In the genomic region with DNA sequence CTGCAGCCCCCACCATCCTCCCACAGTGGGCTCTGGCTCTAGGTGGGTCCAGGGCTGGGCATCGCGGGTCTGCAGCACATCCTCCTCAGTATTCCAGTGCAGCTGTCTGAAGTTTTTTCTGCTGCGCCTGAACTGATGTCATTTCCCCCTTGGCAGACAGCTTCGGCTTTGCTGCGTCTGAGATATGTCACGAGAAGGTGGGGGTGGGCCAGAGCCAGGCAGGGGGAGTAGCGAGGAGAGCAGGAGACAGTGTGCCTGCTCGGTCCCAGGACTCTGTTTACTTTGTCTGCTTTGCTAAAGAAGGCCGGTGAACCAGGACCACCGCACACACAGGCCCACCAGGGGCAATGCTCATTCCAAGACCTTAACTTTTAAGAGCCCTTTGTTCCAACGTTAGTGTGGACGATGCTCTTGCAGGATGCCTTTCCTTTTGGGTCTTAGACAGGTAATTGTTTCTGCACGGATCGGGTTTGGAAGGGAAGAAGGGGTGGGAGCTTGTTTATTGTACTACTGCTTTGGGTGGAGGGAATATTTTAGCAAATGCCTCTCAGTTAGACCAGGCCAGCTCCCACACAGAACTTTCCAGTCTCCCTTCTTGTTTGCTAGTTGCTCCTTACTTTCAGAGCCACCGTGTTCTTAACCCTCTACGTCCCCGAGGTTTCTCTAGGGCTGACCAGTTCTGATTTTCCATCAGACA, we compare ENCODE assay signal across 8 cellular contexts. TPM values are rescaled to one million over a fixed set of nuclear protein-coding genes. Genes with fewer than 3 reads are reported as not detected.
A peak's percentile ranks its signal among the peaks of the same experiment; 100 is the strongest.
DNase-seq lines count a peak whose midpoint lies in the region; ATAC-seq and TF ChIP-seq lines count a peak whose summit lies in the region.

No MANE protein-coding gene starts in this region.

- H3K4me1 Mint-ChIP-seq in activated CD8-positive, alpha-beta memory T cell treated with anti-CD3 and anti-CD28 coated beads, Interleukin-2, amount 10 ng/mL, durations not matched to agents 7 days and 5 days = peaks cover 30% of the 10 kb centered on the region

- peak overlapping the region; percentile 92 to 95 for H3K27ac ChIP-seq in ascending aorta
- peak overlapping the region; percentile 98 for H3K27ac ChIP-seq in psoas muscle

- H3K36me3 Mint-ChIP-seq in activated CD8-positive, alpha-beta memory T cell treated with anti-CD3 and anti-CD28 coated beads, Interleukin-2, amount 10 ng/mL, durations not matched to agents 7 days and 5 days = peaks cover 7% of the 10 kb centered on the region

- no peak for DNase-seq in activated CD8-positive, alpha-beta memory T cell treated with anti-CD3 and anti-CD28 coated beads, Interleukin-2, amount 10 ng/mL, durations not matched to agents 7 days and 5 days
- DNase-seq in activated CD8-positive, alpha-beta memory T cell treated with anti-CD3 and anti-CD28 coated beads for 24 hours = no peak
- DNase-seq in ascending aorta (ENCODE audit: low spot score in 2 of 2) = peak; percentile 76 to 93
- DNase-seq in hippocampal formation (lab: John Stamatoyannopoulos, UW) = peak; percentile 57 to 71
- peak; percentile 87 to 93 for DNase-seq in psoas muscle
- DNase-seq in AML-193 (lab: John Stamatoyannopoulos, UW) = no peak
- DNase-seq in DMS153 (lab: John Stamatoyannopoulos, UW) = no peak

- H3K9me3 Mint-ChIP-seq in activated CD8-positive, alpha-beta memory T cell treated with anti-CD3 and anti-CD28 coated beads, Interleukin-2, amount 10 ng/mL, durations not matched to agents 7 days and 5 days (ENCODE audit: low read depth) = no peaks in the 10 kb centered on the region

- CTCF ChIA-PET in activated CD8-positive, alpha-beta memory T cell treated with anti-CD3 and anti-CD28 coated beads, Interleukin-2, amount 10 ng/mL, durations not matched to agents 7 days and 5 days (lab: Charles Lee) = interaction anchor here (1.3 to 1.5 kb wide), 2 partner anchors 10 to 49 kb away, joined by 3 to 4 read pairs; no protein-coding TSS in a partner anchor

- H3K27ac Mint-ChIP-seq in activated CD8-positive, alpha-beta memory T cell treated with anti-CD3 and anti-CD28 coated beads, Interleukin-2, amount 10 ng/mL, durations not matched to agents 7 days and 5 days = no peak overlapping the region

- H3K27me3 Mint-ChIP-seq in activated CD8-positive, alpha-beta memory T cell treated with anti-CD3 and anti-CD28 coated beads, Interleukin-2, amount 10 ng/mL, durations not matched to agents 7 days and 5 days = no peaks in the 10 kb centered on the region

- TF ChIP-seq CTCF in ascending aorta (IDR thresholded peaks at IDR 0.05) = no peak
- no peak for TF ChIP-seq CTCF in psoas muscle (IDR thresholded peaks at IDR 0.05)

- H3K4me1 ChIP-seq in ascending aorta (peaks cover 28 to 72% of the 10 kb centered on the region in 2 donors), psoas muscle (peaks cover 75% of the 10 kb centered on the region)

- H3K27me3 ChIP-seq in ascending aorta (no peaks in the 10 kb centered on the region), psoas muscle (ENCODE audit: insufficient read depth in 3 of 3, low read length in 2 of 3) (no peaks in the 10 kb centered on the region)

- H3K4me3 ChIP-seq in ascending aorta = peak overlapping the region; percentile 42 to 63
- H3K4me3 ChIP-seq in psoas muscle = peak overlapping the region; percentile 81

- no peak overlapping the region for H3K4me3 Mint-ChIP-seq in activated CD8-positive, alpha-beta memory T cell treated with anti-CD3 and anti-CD28 coated beads, Interleukin-2, amount 10 ng/mL, durations not matched to agents 7 days and 5 days

- H3K9me3 ChIP-seq in ascending aorta = no peaks in the 10 kb centered on the region
- no peaks in the 10 kb centered on the region for H3K9me3 ChIP-seq in psoas muscle

- no peaks in the 10 kb centered on the region for H3K36me3 ChIP-seq in ascending aorta
- H3K36me3 ChIP-seq in psoas muscle (ENCODE audit: insufficient read depth in 1 of 2, low read depth in 1 of 2) = no peaks in the 10 kb centered on the region

- 0 to 2% (median 1%) methylated on average over 17 of the region's 17 CpGs for WGBS in psoas muscle, 3 donors

- peak; percentile 9 for ATAC-seq in activated CD8-positive, alpha-beta memory T cell treated with anti-CD3 and anti-CD28 coated beads, Interleukin-2, amount 10 ng/mL, durations not matched to agents 7 days and 5 days
- ATAC-seq in psoas muscle (peak; percentile 66 to 72 (median 70)), GM18873 (IDR thresholded peaks at IDR 0.05; ENCODE audit: low FRiP score, unreplicated experiment) (no peak)

- intact Hi-C loops in ascending aorta (cut with DNase I) (loop anchor here (2.0 kb wide), 2 partner anchors 23 to 33 kb away; partner anchors contain the start of gene WBP1L), psoas muscle (cut with DNase I) (loop anchor here (2.0 to 10.0 kb wide), 3 partner anchors 21 to 131 kb away; partner anchors contain the start of gene TRIM8 (in 1 of the 2))

RNA-seq across cellular contexts. Expression of gene WBP1L, which starts 32.4 kb away (rescaled TPM):
- 10 to 100 TPM; 23.9 to 24.6 TPM for total RNA-seq in activated CD8-positive, alpha-beta memory T cell treated with anti-CD3 and anti-CD28 coated beads, Interleukin-2, amount 10 ng/mL, durations not matched to agents 7 days and 5 days
- total RNA-seq in ascending aorta (107 TPM), psoas muscle (10 to 100 TPM; 47.2 to 77.2 (median 54.5) TPM)
- polyA plus RNA-seq in psoas muscle = 10 to 100 TPM; 26.4 to 56.4 (median 54.1) TPM

Comparison
In these comparisons a context has a peak if more than half of its experiments do, and no peak if none do; other contexts are left out.
1. DNase-seq: peak in ascending aorta (2 of 2), hippocampal formation (2 of 2) and psoas muscle (2 of 2); none in activated CD8-positive, alpha-beta memory T cell treated with anti-CD3 and anti-CD28 coated beads, Interleukin-2, amount 10 ng/mL, durations not matched to agents 7 days and 5 days (single experiment), activated CD8-positive, alpha-beta memory T cell treated with anti-CD3 and anti-CD28 coated beads for 24 hours (single experiment), AML-193 (0 of 2) and DMS153 (single experiment).